Comparison of ENCODE assay signal across 2 cellular contexts in genomic region chr11:107537155-107537554, GRCh38. TPM values are rescaled to one million over a fixed set of nuclear protein-coding genes. Genes with fewer than 3 reads are reported as not detected.
"Had no signal": no experiment of that assay in that cellular context is flagged by ENCODE, and none has a peak within 500 bp of the region (broad histone marks: within the 10 kb centered on the region; RNA-seq: fewer than 3 reads in every experiment).

No MANE protein-coding gene starts in this region.

RNA-seq across cellular contexts. Expression of gene ELMOD1, which starts 53.8 kb away (rescaled TPM):
- polyA plus RNA-seq: immature natural killer cell; naive thymus-derived CD4-positive, alpha-beta T cell had no signal
